In genomic region chr10:100338434-100339036, GRCh38 we compare ENCODE assay signal across 8 cellular contexts. TPM values are rescaled to one million over a fixed set of nuclear protein-coding genes. Genes with fewer than 3 reads are reported as not detected.
A peak's percentile ranks its signal among the peaks of the same experiment; 100 is the strongest.
DNase-seq lines count a peak whose midpoint lies in the region; ATAC-seq and TF ChIP-seq lines count a peak whose summit lies in the region.

No MANE protein-coding gene starts in this region.

- CTCF ChIA-PET in CD4-positive, alpha-beta T cell (lab: Charles Lee) = interaction anchor here (0.8 to 2.1 kb wide), 7 partner anchors 9 to 180 kb away, joined by 3 to 10 read pairs (median 4); no protein-coding TSS in a partner anchor
- CTCF ChIA-PET in activated CD4-positive, alpha-beta T cell treated with anti-CD3 and anti-CD28 coated beads for 36 hours (lab: Charles Lee) = interaction anchor here (0.6 to 21.1 kb wide), 14 partner anchors 11 to 180 kb away, joined by 3 to 236 read pairs (median 5); no protein-coding TSS in a partner anchor

- H3K36me3 Mint-ChIP-seq in CD4-positive, alpha-beta T cell (ENCODE audit: low read depth) = no peaks in the 10 kb centered on the region
- H3K36me3 Mint-ChIP-seq in activated CD4-positive, alpha-beta T cell treated with anti-CD3 and anti-CD28 coated beads for 36 hours (ENCODE audit: low read depth) = no peaks in the 10 kb centered on the region

- H3K27ac ChIP-seq in CD4-positive, alpha-beta T cell (ENCODE audit: low read depth, low read length) = no peak overlapping the region
- no peak overlapping the region for H3K27ac ChIP-seq in liver (ENCODE audit: low read depth in 1 of 2, low read length in 2 of 2)

- TF ChIP-seq CTCF in CD4-positive, alpha-beta T cell (IDR thresholded peaks at IDR 0.05) = peak; percentile 87
- peak; percentile 95 for TF ChIP-seq CTCF in liver (IDR thresholded peaks at IDR 0.05; ENCODE audit: low read depth, low read length, missing input control)

- H3K27me3 ChIP-seq in CD4-positive, alpha-beta T cell (ENCODE audit: control insufficient read depth, insufficient read depth, low read length) = no peaks in the 10 kb centered on the region
- H3K27me3 ChIP-seq in liver (ENCODE audit: control insufficient read depth in 4 of 4, insufficient read depth in 4 of 4, low read length in 3 of 4) = no peaks in the 10 kb centered on the region

- H3K4me3 Mint-ChIP-seq in CD4-positive, alpha-beta T cell = no peak overlapping the region
- H3K4me3 Mint-ChIP-seq in activated CD4-positive, alpha-beta T cell treated with anti-CD3 and anti-CD28 coated beads for 36 hours = no peak overlapping the region

- H3K36me3 ChIP-seq in liver (ENCODE audit: control insufficient read depth in 4 of 4, insufficient read depth in 3 of 4, low read depth in 1 of 4, low read length in 3 of 4) = no peaks in the 10 kb centered on the region

- no peak overlapping the region for H3K9ac ChIP-seq in liver (ENCODE audit: low read depth in 1 of 2, low read length in 2 of 2)

- H3K4me3 ChIP-seq in liver (ENCODE audit: low read depth in 1 of 3, low read length in 3 of 3) = no peak overlapping the region

- no peak overlapping the region for H3K27ac Mint-ChIP-seq in CD4-positive, alpha-beta T cell
- no peak overlapping the region for H3K27ac Mint-ChIP-seq in activated CD4-positive, alpha-beta T cell treated with anti-CD3 and anti-CD28 coated beads for 36 hours

- peaks cover 9 to 38% (median 21%) of the 10 kb centered on the region in 4 donors for H3K4me1 ChIP-seq in liver (ENCODE audit: control insufficient read depth in 4 of 4, insufficient read depth in 4 of 4, low read length in 3 of 4)

- H3K9me3 ChIP-seq in CD4-positive, alpha-beta T cell (ENCODE audit: control insufficient read depth, low read length) = no peaks in the 10 kb centered on the region
- H3K9me3 ChIP-seq in liver (ENCODE audit: control insufficient read depth in 4 of 4, low read length in 3 of 4) = no peaks in the 10 kb centered on the region

- peak; percentile 94 for ATAC-seq in CD4-positive, alpha-beta T cell (ENCODE audit: poor library complexity)
- peak; percentile 85 for ATAC-seq in activated CD4-positive, alpha-beta T cell treated with anti-CD3 and anti-CD28 coated beads for 36 hours
- no peak for ATAC-seq in GM19455 (IDR thresholded peaks at IDR 0.05; ENCODE audit: unreplicated experiment)

- peaks cover 4% of the 10 kb centered on the region for H3K27me3 Mint-ChIP-seq in CD4-positive, alpha-beta T cell
- H3K27me3 Mint-ChIP-seq in activated CD4-positive, alpha-beta T cell treated with anti-CD3 and anti-CD28 coated beads for 36 hours = no peaks in the 10 kb centered on the region

- intact Hi-C loops in CD4-positive, alpha-beta T cell (cut with DNase I, micrococcal nuclease) = loop anchor here (1.0 to 2.0 kb wide), 3 partner anchors 95 to 170 kb away; no protein-coding TSS in a partner anchor
- intact Hi-C loops in activated CD4-positive, alpha-beta T cell treated with anti-CD3 and anti-CD28 coated beads for 36 hours (cut with DNase I, micrococcal nuclease) = loop anchor here (1.0 kb wide), 3 partner anchors 95 to 180 kb away; no protein-coding TSS in a partner anchor

- H3K4me1 Mint-ChIP-seq in CD4-positive, alpha-beta T cell (ENCODE audit: low read depth) = no peaks in the 10 kb centered on the region
- H3K4me1 Mint-ChIP-seq in activated CD4-positive, alpha-beta T cell treated with anti-CD3 and anti-CD28 coated beads for 36 hours = no peaks in the 10 kb centered on the region

- peak; percentile 66 to 83 (median 76) for DNase-seq in CD4-positive, alpha-beta T cell
- DNase-seq in H4 (ENCODE audit: low spot score) (peak; percentile 41), NCI-H2227 (lab: John Stamatoyannopoulos, UW; ENCODE audit: unreplicated experiment) (peak; percentile 74), cerebellar cortex (ENCODE audit: low spot score) (peak; percentile 76)
- DNase-seq in activated CD4-positive, alpha-beta T cell treated with anti-CD3 and anti-CD28 coated beads for 36 hours = peak; percentile 90
- peak; percentile 55 to 66 (median 63) for DNase-seq in stimulated activated CD4-positive, alpha-beta T cell treated with anti-CD3 and anti-CD28 coated beads, TNF-alpha, amount 100 ng/mL, for 48 hours (ENCODE audit: low read depth in 3 of 3)

- H3K9me3 Mint-ChIP-seq in CD4-positive, alpha-beta T cell = no peaks in the 10 kb centered on the region
- no peaks in the 10 kb centered on the region for H3K9me3 Mint-ChIP-seq in activated CD4-positive, alpha-beta T cell treated with anti-CD3 and anti-CD28 coated beads for 36 hours (ENCODE audit: low read depth)

- POLR2A ChIA-PET in CD4-positive, alpha-beta T cell (lab: Charles Lee) = interaction anchor here (0.6 to 1.2 kb wide), 2 partner anchors 95 to 173 kb away, joined by 3 read pairs; no protein-coding TSS in a partner anchor
- POLR2A ChIA-PET in activated CD4-positive, alpha-beta T cell treated with anti-CD3 and anti-CD28 coated beads for 36 hours (lab: Charles Lee) = no interaction called here

- TF ChIP-seq RAD21 in liver (IDR thresholded peaks at IDR 0.05) = peak; percentile 99 to 100

- WGBS in liver = 55% methylated on average over 4 of the region's 4 CpGs

TF ChIP-seq in liver, 16 proteins besides CTCF, POLR2A, EP300 and RAD21:
- TF ChIP-seq FOXA1 (IDR thresholded peaks at IDR 0.05) (peak; percentile 72), TAF1 (conservative IDR thresholded peaks at IDR 0.05) (no peak), HNF4A (conservative IDR thresholded peaks at IDR 0.05) (no peak), EGR1 (IDR thresholded peaks at IDR 0.05; ENCODE audit: low read depth in 2 of 2) (no peak), FOXA2 (IDR thresholded peaks at IDR 0.05) (peak; percentile 82)
- TF ChIP-seq, protein P1, sequence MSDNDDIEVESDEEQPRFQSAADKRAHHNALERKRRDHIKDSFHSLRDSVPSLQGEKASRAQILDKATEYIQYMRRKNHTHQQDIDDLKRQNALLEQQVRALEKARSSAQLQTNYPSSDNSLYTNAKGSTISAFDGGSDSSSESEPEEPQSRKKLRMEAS (IDR thresholded peaks at IDR 0.05) = no peak

RNA-seq across cellular contexts. Expression of gene SCD, which starts 8.5 kb away (rescaled TPM):
- 1 to 10 TPM; 1.7 TPM for total RNA-seq in CD4-positive, alpha-beta T cell
- 458 and 512 TPM in 2 replicates for total RNA-seq in H4 (2014; rRNA removed; shearing (Covaris generic))
- total RNA-seq in activated CD4-positive, alpha-beta T cell treated with anti-CD3 and anti-CD28 coated beads for 36 hours = 100 to 1,000 TPM; 203 to 206 TPM
- 1,000 to 10,000 TPM in 1 of 2 donors, 100 to 1,000 TPM in 1; 130 to 1,255 TPM for total RNA-seq in liver
- polyA plus RNA-seq in liver = 100 to 1,000 TPM in 1 of 2 donors, 10 to 100 TPM in 1; 43.4 to 338 TPM

RNA-seq across cellular contexts. Expression of gene PKD2L1, which starts 8.5 kb away (rescaled TPM):
- not detected for total RNA-seq in CD4-positive, alpha-beta T cell
- total RNA-seq in H4 (2014; rRNA removed; shearing (Covaris generic)) = not detected in 2 replicates
- not detected for total RNA-seq in activated CD4-positive, alpha-beta T cell treated with anti-CD3 and anti-CD28 coated beads for 36 hours
- total RNA-seq in liver = under 1 TPM; 0.08 to 0.14 TPM
- under 1 TPM; 0.06 to 0.15 TPM for polyA plus RNA-seq in liver

RNA-seq across cellular contexts. Expression of gene BLOC1S2, which starts 52.1 kb away (rescaled TPM):
- 10 to 100 TPM; 49.4 to 55.9 TPM for total RNA-seq in CD4-positive, alpha-beta T cell
- 55.2 and 99.9 TPM in 2 replicates for total RNA-seq in H4 (2014; rRNA removed; shearing (Covaris generic))
- total RNA-seq in activated CD4-positive, alpha-beta T cell treated with anti-CD3 and anti-CD28 coated beads for 36 hours = 10 to 100 TPM; 45.0 to 45.7 TPM
- 10 to 100 TPM; 10.7 to 25.5 TPM for total RNA-seq in liver
- polyA plus RNA-seq in liver = 10 to 100 TPM; 18.9 to 25.2 TPM

Comparison
In these comparisons a context has a peak if more than half of its experiments do, and no peak if none do; other contexts are left out.
1. RNA of gene SCD, which starts 8.5 kb away (total RNA-seq): 130 to 1,255 TPM in liver, 458 to 512 TPM in H4 and 203 to 206 TPM in activated CD4-positive, alpha-beta T cell treated with anti-CD3 and anti-CD28 coated beads for 36 hours; 1.7 TPM in CD4-positive, alpha-beta T cell; every median in the first group is over 10 times any median in the second.
2. Peak in every context shown above with its lines, with median percentiles within 50 percentile points of each other: DNase-seq.